ENCODE assay signal across 22 cellular contexts in the genomic region with DNA sequence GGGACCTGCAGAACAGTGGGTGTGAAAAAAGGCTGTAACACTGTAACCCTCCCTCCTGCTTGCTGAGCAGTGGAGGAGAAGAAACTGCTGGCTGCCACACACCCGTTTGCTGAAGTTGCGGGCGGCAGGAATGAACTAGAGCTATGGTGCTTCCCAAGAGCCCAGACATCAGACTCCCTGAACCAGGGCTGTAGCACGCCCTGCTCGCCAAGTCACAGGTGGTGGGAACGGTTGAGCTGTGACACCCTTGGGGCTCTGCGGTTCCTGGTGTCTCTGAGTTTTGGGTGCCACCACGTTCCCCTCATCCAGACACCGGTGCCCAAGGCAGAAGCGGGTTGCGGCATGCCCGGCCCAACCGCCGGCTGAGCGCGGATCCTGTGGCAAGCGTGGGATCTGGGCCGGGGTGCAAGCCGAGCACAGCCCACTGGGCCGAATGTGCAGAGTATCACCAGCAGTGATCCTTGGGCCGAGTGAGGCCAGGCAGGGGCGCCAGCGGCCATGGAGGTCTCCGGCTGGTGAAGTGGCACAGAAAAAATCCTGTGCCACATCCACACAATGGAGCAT. TPM values are rescaled to one million over a fixed set of nuclear protein-coding genes. Genes with fewer than 3 reads are reported as not detected.
DNase-seq lines count a peak whose midpoint lies in the region; ATAC-seq and TF ChIP-seq lines count a peak whose summit lies in the region.
"Had no signal": no experiment of that assay in that cellular context is flagged by ENCODE, and none has a peak within 500 bp of the region (broad histone marks: within the 10 kb centered on the region; RNA-seq: fewer than 3 reads in every experiment).

No MANE protein-coding gene starts in this region.

- peaks cover 10% of the 10 kb centered on the region; the same call in 1 of the 2 replicates for H3K9me1 ChIP-seq in IMR-90 (ENCODE audit: insufficient read depth, low read length)

- H3K27me3 Mint-ChIP-seq in HFFc6 (ENCODE audit: insufficient read depth), result no peaks in the 10 kb centered on the region; the same call in none of the 2 replicates
- H3K27me3 Mint-ChIP-seq: IgD-negative memory B cell had no signal

- no peak overlapping the region for H2BK5ac ChIP-seq in IMR-90 (ENCODE audit: low read depth, low read length, poor library complexity, severe bottlenecking)

- TF ChIP-seq POLR2A in IMR-90 (IDR thresholded peaks at IDR 0.05; ENCODE audit: low read depth, low read length), result no peak
- TF ChIP-seq POLR2A in gastroesophageal sphincter (IDR thresholded peaks at IDR 0.05), result no peak
- TF ChIP-seq POLR2A in stomach (IDR thresholded peaks at IDR 0.05), result no peak
- TF ChIP-seq POLR2A in Peyer's patch (IDR thresholded peaks at IDR 0.05), result no peak

- H2AK5ac ChIP-seq in IMR-90 (ENCODE audit: low read depth, low read length), result 0 out of 2 replicates have a peak overlapping the region, but pooled peaks have one; percentile 30

- H3K14ac ChIP-seq in IMR-90 (replicated peaks; ENCODE audit: low read depth, low read length), result 0 out of 2 replicates have a peak overlapping the region, but pooled peaks have one; percentile 85

- H2AK9ac ChIP-seq in IMR-90 (replicated peaks; ENCODE audit: low read depth, low read length, poor library complexity), result peak overlapping the region; percentile 62

- POLR2A ChIA-PET in IMR-90 (lab: Charles Lee; ENCODE audit: unreplicated experiment), result no interaction called here

- peak overlapping the region; percentile 100 for H3K27ac Mint-ChIP-seq in HFFc6
- H3K27ac Mint-ChIP-seq: IgD-negative memory B cell had no signal

- H2BK120ac ChIP-seq in IMR-90 (ENCODE audit: low read depth, low read length), result 0 out of 2 replicates have a peak overlapping the region, but pooled peaks have one; percentile 34

- no peak overlapping the region for H4K5ac ChIP-seq in IMR-90 (ENCODE audit: low read depth, low read length)

- H3K4me1 ChIP-seq in IMR-90 (ENCODE audit: control insufficient read depth, insufficient read depth, low read length) (peaks cover 13% of the 10 kb centered on the region), gastroesophageal sphincter (peaks cover 0 to 50% (median 6%) of the 10 kb centered on the region in 3 donors), stomach (peaks cover 18 to 55% (median 39%) of the 10 kb centered on the region in 4 donors), Peyer's patch (peaks cover 0 to 5% (median 0%) of the 10 kb centered on the region in 4 donors)

- H3K27me3 ChIP-seq in IMR-90 (ENCODE audit: control insufficient read depth, insufficient read depth, low read length) (no peaks in the 10 kb centered on the region), gastroesophageal sphincter (no peaks in the 10 kb centered on the region), stomach (no peaks in the 10 kb centered on the region), Peyer's patch (no peaks in the 10 kb centered on the region)

- no peak overlapping the region for H3K4me2 ChIP-seq in IMR-90 (ENCODE audit: low read depth, low read length)

- ATAC-seq in IMR-90 (ENCODE audit: low read depth) (no peak), gastroesophageal sphincter (no peak), HG02642 (IDR thresholded peaks at IDR 0.05; ENCODE audit: poor library complexity, unreplicated experiment) (no peak)
- ATAC-seq: Panc1 had no signal

- peaks cover 0 to 9% of the 10 kb centered on the region in 2 experiments; a peak in 2 of 4 replicates for H3K79me1 ChIP-seq in IMR-90 (ENCODE audit: low read depth in 1 of 2, low read length in 2 of 2)

- H3K4me3 ChIP-seq in IMR-90 (ENCODE audit: insufficient read depth, low read depth, low read length) (no peak overlapping the region), gastroesophageal sphincter (no peak overlapping the region), stomach (no peak overlapping the region), Peyer's patch (no peak overlapping the region)
- H3K4me3 ChIP-seq: SK-N-MC had no signal

- peak overlapping the region; percentile 73; the same call in 1 of the 2 replicates for H3K23ac ChIP-seq in IMR-90 (ENCODE audit: low read depth, low read length)

- no TSS peak for BruUV-seq in IMR-90 (replicated peaks; lab: Mats Ljungman, UMichigan)

- DNase-seq in HFFc6 (no peak), IMR-90 (no peak), stomach (no peak), NCI-H1930 (lab: John Stamatoyannopoulos, UW) (no peak), Peyer's patch (no peak)
- DNase-seq: ACHN; C1 segment of cervical spinal cord; CD8-positive, alpha-beta memory T cell; GOT3; Kasumi-1; NCI-H1092 treated with DMSO at 0.1 percent for 48 hours; NCI-H146; NCI-H2081; NCI-H446 treated with DMSO at 0.1 percent for 48 hours; NCI-H69; SHP77 had no signal

- H2BK15ac ChIP-seq in IMR-90 (ENCODE audit: low read depth, low read length), result 0 out of 3 replicates have a peak overlapping the region, but pooled peaks have one; percentile 35

- no peaks in the 10 kb centered on the region for H3K9me3 Mint-ChIP-seq in HFFc6
- H3K9me3 Mint-ChIP-seq: CD8-positive, alpha-beta memory T cell; IgD-negative memory B cell had no signal

- no peak overlapping the region for H3K9ac ChIP-seq in IMR-90 (ENCODE audit: low read depth, low read length)

- H3K9me3 ChIP-seq in IMR-90 (ENCODE audit: control insufficient read depth, insufficient read depth, low read length), result no peaks in the 10 kb centered on the region
- no peaks in the 10 kb centered on the region for H3K9me3 ChIP-seq in gastroesophageal sphincter
- no peaks in the 10 kb centered on the region for H3K9me3 ChIP-seq in stomach
- no peaks in the 10 kb centered on the region for H3K9me3 ChIP-seq in Peyer's patch

- TF ChIP-seq RAD21 in IMR-90 (IDR thresholded peaks at IDR 0.05; ENCODE audit: low read length), result no peak

- peaks cover 5% of the 10 kb centered on the region for H3K36me3 Mint-ChIP-seq in HFFc6 (ENCODE audit: low read depth)
- H3K36me3 Mint-ChIP-seq: IgD-negative memory B cell had no signal

- H3K36me3 ChIP-seq in IMR-90 (ENCODE audit: control insufficient read depth, insufficient read depth, low read length), result peaks cover under 1% of the 10 kb centered on the region
- H3K36me3 ChIP-seq in gastroesophageal sphincter, result peaks cover 0 to 28% of the 10 kb centered on the region in 2 donors
- peaks cover 0 to 13% (median 3%) of the 10 kb centered on the region in 4 donors for H3K36me3 ChIP-seq in stomach
- no peaks in the 10 kb centered on the region for H3K36me3 ChIP-seq in Peyer's patch

- peak overlapping the region; percentile 44 for H2AFZ ChIP-seq in IMR-90 (replicated peaks; ENCODE audit: low read length, poor library complexity)

- H4K8ac ChIP-seq in IMR-90 (ENCODE audit: low read depth in 2 of 2, low read length in 2 of 2), result peak overlapping the region in 1 of 2 experiments; percentile 31; a peak in 1 of 4 replicates

- intact Hi-C loops in IMR-90 (cut with micrococcal nuclease), result no loop called here
- intact Hi-C loops in stomach (cut with DNase I; ENCODE audit: low total_unique reads), result no loop called here

- CTCF ChIA-PET in IMR-90 (lab: Yijun Ruan, JAX), result no interaction called here

- no peak overlapping the region for H3K27ac ChIP-seq in IMR-90 (ENCODE audit: insufficient read depth, low read length)
- H3K27ac ChIP-seq in gastroesophageal sphincter, result peak overlapping the region in 3 of 4 donors; percentile 50 to 94 (median 65)
- peak overlapping the region; percentile 18 to 91 (median 89) for H3K27ac ChIP-seq in stomach
- no peak overlapping the region for H3K27ac ChIP-seq in Peyer's patch
- H3K27ac ChIP-seq: HL-60, SK-N-MC had no signal

- 91% methylated on average over 15 of the region's 24 CpGs; no CpG with 5 or more reads in 1 of the 2 experiments for WGBS in IMR-90 (ENCODE audit: extremely low coverage in 2 of 2, insufficient read length in 1 of 2), 2 experiments
- no CpG with 5 or more reads among the region's 24 CpGs for WGBS in gastroesophageal sphincter (ENCODE audit: low coverage in 1 of 2), 2 donors
- 90 to 98% (median 98%) methylated on average over 18 to 24 of the region's 24 CpGs for WGBS in stomach, 5 donors

- no peak overlapping the region for H3K4me3 Mint-ChIP-seq in HFFc6
- H3K4me3 Mint-ChIP-seq: CD8-positive, alpha-beta memory T cell; IgD-negative memory B cell had no signal

- TF ChIP-seq CTCF in HFFc6 (IDR thresholded peaks at IDR 0.05) (no peak), IMR-90 (conservative IDR thresholded peaks at IDR 0.05; ENCODE audit: low read depth, low read length) (no peak), gastroesophageal sphincter (IDR thresholded peaks at IDR 0.05) (no peak), stomach (IDR thresholded peaks at IDR 0.05) (no peak), Peyer's patch (IDR thresholded peaks at IDR 0.05) (no peak)

- no peak overlapping the region for H3K18ac ChIP-seq in IMR-90 (ENCODE audit: low read depth, low read length)

- TF ChIP-seq EP300 in gastroesophageal sphincter (IDR thresholded peaks at IDR 0.05), result no peak
- no peak for TF ChIP-seq EP300 in stomach (IDR thresholded peaks at IDR 0.05)

- H4K20me1 ChIP-seq in IMR-90 (ENCODE audit: insufficient read depth, low read length), result no peaks in the 10 kb centered on the region

- in situ Hi-C loops in IMR-90 (cut with MboI; ENCODE audit: low sequenced_read_pairs), result no loop called here

- peak overlapping the region; percentile 62 for H4K91ac ChIP-seq in IMR-90 (ENCODE audit: insufficient read depth, low read depth, low read length)

- H3K56ac ChIP-seq in IMR-90 (ENCODE audit: extremely low read depth, insufficient read depth, low read length), result no peak overlapping the region

- dilution Hi-C loops in IMR-90 (cut with HindIII; ENCODE audit: low sequenced_read_pairs, unreplicated experiment), result no loop called here

- peak overlapping the region; percentile 60; the same call in 1 of the 2 replicates for H2BK20ac ChIP-seq in IMR-90 (ENCODE audit: low read depth, low read length)

- H3K4ac ChIP-seq in IMR-90 (ENCODE audit: low read depth, low read length), result peak overlapping the region; percentile 78; the same call in 1 of the 2 replicates

- H3K4me1 Mint-ChIP-seq in HFFc6 (ENCODE audit: low read depth), result peaks cover 20% of the 10 kb centered on the region

RNA-seq across cellular contexts. Expression of gene ADI1, which starts 15.0 kb away (rescaled TPM):
- 10 to 100 TPM; 66.6 to 94.2 (median 75.5) TPM for total RNA-seq in HFFc6 (2021; fragmentation: NEBNext Ultra II Directional; extraction: Animal tissue kit (Norgen Biotek cat#: 25700))
- total RNA-seq in IMR-90 (2012; rRNA removed), result 43.2 and 49.7 TPM in 2 replicates
- polyA plus RNA-seq in IMR-90 (2012; rRNA removed), result 40.7 and 46.0 TPM in 2 replicates
- polyA plus RNA-seq in IMR-90 (2012; cell fraction: cytosol; rRNA removed), result 29.8 and 43.8 TPM in 2 replicates
- polyA plus RNA-seq in IMR-90 (2012; cell fraction: nucleus; rRNA removed; ENCODE audit: low replicate concordance), result 17.0 and 52.0 TPM in 2 replicates
- 100 to 1,000 TPM in 1 of 4 donors, 10 to 100 TPM in 3; 61.9 to 106 (median 82.9) TPM for total RNA-seq in gastroesophageal sphincter
- total RNA-seq in stomach, result 10 to 100 TPM; 25.1 to 67.7 (median 56.2) TPM
- 100 to 1,000 TPM in 2 of 3 donors, 10 to 100 TPM in 1; 78.3 to 124 (median 110) TPM for polyA plus RNA-seq in stomach
- total RNA-seq in Peyer's patch, result 100 to 1,000 TPM in 1 of 4 donors, 10 to 100 TPM in 3; 43.7 to 207 (median 71.0) TPM

RNA-seq across cellular contexts. Expression of gene RNASEH1, which starts 23.8 kb away (rescaled TPM):
- total RNA-seq in HFFc6 (2021; fragmentation: NEBNext Ultra II Directional; extraction: Animal tissue kit (Norgen Biotek cat#: 25700)), result 10 to 100 TPM; 36.9 to 43.6 (median 39.7) TPM
- total RNA-seq in IMR-90 (2012; rRNA removed) (23.7 and 38.3 TPM in 2 replicates), gastroesophageal sphincter (10 to 100 TPM; 28.1 to 46.2 (median 34.0) TPM), stomach (10 to 100 TPM in 3 of 5 donors, 1 to 10 TPM in 2; 1.7 to 32.1 (median 13.6) TPM), Peyer's patch (10 to 100 TPM in 3 of 4 donors, 1 to 10 TPM in 1; 8.2 to 42.9 (median 14.8) TPM)
- polyA plus RNA-seq in IMR-90 (2012; rRNA removed) (21.7 and 23.5 TPM in 2 replicates), stomach (10 to 100 TPM in 1 of 3 donors, 1 to 10 TPM in 2; 4.6 to 13.9 (median 7.9) TPM)
- polyA plus RNA-seq in IMR-90 (2012; cell fraction: cytosol; rRNA removed), result 11.6 and 14.9 TPM in 2 replicates
- 6.1 and 14.1 TPM in 2 replicates for polyA plus RNA-seq in IMR-90 (2012; cell fraction: nucleus; rRNA removed; ENCODE audit: low replicate concordance)

RNA-seq across cellular contexts. Expression of gene RPS7, which starts 40.7 kb away (rescaled TPM):
- total RNA-seq in HFFc6 (2021; fragmentation: NEBNext Ultra II Directional; extraction: Animal tissue kit (Norgen Biotek cat#: 25700)), result 1,000 to 10,000 TPM; 1,288 to 1,437 (median 1,316) TPM
- 3,111 and 3,387 TPM in 2 replicates for total RNA-seq in IMR-90 (2012; rRNA removed)
- 1,199 and 1,260 TPM in 2 replicates for polyA plus RNA-seq in IMR-90 (2012; rRNA removed)
- polyA plus RNA-seq in IMR-90 (2012; cell fraction: cytosol; rRNA removed), result 1,489 and 3,890 TPM in 2 replicates
- 261 and 727 TPM in 2 replicates for polyA plus RNA-seq in IMR-90 (2012; cell fraction: nucleus; rRNA removed; ENCODE audit: low replicate concordance)
- 1,000 to 10,000 TPM; 1,117 to 3,164 (median 3,050) TPM for total RNA-seq in gastroesophageal sphincter
- 1,000 to 10,000 TPM; 1,571 to 2,461 (median 2,078) TPM for total RNA-seq in stomach
- 1,000 to 10,000 TPM; 3,068 to 4,006 (median 3,110) TPM for polyA plus RNA-seq in stomach
- 1,000 to 10,000 TPM in 3 of 4 donors, 100 to 1,000 TPM in 1; 855 to 2,886 (median 1,081) TPM for total RNA-seq in Peyer's patch

Comparison
In these comparisons a context has a peak if more than half of its experiments do, and no peak if none do; other contexts are left out.
1. H3K27ac ChIP-seq: peak in gastroesophageal sphincter (3 of 4) and stomach (5 of 5); none in IMR-90 (single experiment) and Peyer's patch (0 of 4).